9 cellular contexts compared by ENCODE assay signal in the genomic region with DNA sequence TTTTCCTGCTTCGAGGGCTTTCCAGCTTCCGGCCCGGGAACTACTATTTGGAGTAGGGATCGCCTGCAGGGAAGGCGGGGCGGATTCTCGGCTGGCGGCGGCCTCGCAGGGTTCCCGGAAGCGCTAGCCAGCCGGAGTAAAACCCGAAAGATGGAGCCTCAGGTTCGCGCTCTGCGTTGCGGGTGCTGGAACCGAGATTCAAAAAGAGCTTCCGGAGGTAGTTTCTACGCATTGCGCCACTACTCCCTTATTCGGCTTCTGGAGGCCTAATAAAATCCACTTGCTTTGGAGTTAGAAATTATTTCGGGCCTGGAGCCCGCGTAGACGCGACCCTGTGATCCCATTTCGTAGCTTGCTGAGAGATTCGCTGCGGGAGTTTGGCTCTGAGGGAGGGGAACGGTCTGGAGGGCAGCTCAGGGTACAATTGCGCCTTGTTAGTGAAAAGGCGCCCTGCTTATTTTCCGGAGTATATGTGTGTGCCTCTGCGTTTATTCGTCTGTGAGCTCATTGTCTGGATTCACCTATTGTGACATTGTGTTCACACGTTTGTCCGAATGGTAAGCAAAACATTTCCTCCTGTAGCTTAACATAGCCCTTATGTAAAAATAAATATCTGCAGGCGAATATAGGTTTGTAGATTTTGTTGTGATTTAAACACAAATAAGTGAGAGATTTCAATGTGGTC. TPM values are rescaled to one million over a fixed set of nuclear protein-coding genes. Genes with fewer than 3 reads are reported as not detected.
DNase-seq lines count a peak whose midpoint lies in the region; ATAC-seq and TF ChIP-seq lines count a peak whose summit lies in the region.
"Had no signal": no experiment of that assay in that cellular context is flagged by ENCODE, and none has a peak within 500 bp of the region (broad histone marks: within the 10 kb centered on the region; RNA-seq: fewer than 3 reads in every experiment).

No MANE protein-coding gene starts in this region.

- peak overlapping the region; percentile 23 for H3K4me3 Mint-ChIP-seq in activated T-cell treated with anti-CD3 and anti-CD28 coated beads, Interleukin-2, amount 50 U/mL, for 24 hours
- peak overlapping the region; percentile 59 for H3K4me3 Mint-ChIP-seq in stimulated activated effector memory CD8-positive, alpha-beta T cell treated with anti-CD3 and anti-CD28 coated beads, Interleukin-12 subunit alpha, Interleukin-12 subunit beta, amount 100 ng/mL, for 72 hours

- H3K4me1 ChIP-seq in esophagus muscularis mucosa, result peaks cover 24 to 62% (median 46%) of the 10 kb centered on the region in 4 donors

- no peaks in the 10 kb centered on the region for H3K9me3 Mint-ChIP-seq in activated T-cell treated with anti-CD3 and anti-CD28 coated beads, Interleukin-2, amount 50 U/mL, for 24 hours
- H3K9me3 Mint-ChIP-seq in stimulated activated effector memory CD8-positive, alpha-beta T cell treated with anti-CD3 and anti-CD28 coated beads, Interleukin-12 subunit alpha, Interleukin-12 subunit beta, amount 100 ng/mL, for 72 hours, result no peaks in the 10 kb centered on the region

- intact Hi-C loops in esophagus muscularis mucosa (cut with DNase I), result loop anchor here (1.0 kb wide), 1 partner anchor 68 kb away; no protein-coding TSS in a partner anchor

- no peaks in the 10 kb centered on the region for H3K36me3 Mint-ChIP-seq in activated T-cell treated with anti-CD3 and anti-CD28 coated beads, Interleukin-2, amount 50 U/mL, for 24 hours (ENCODE audit: low read depth)
- H3K36me3 Mint-ChIP-seq in stimulated activated effector memory CD8-positive, alpha-beta T cell treated with anti-CD3 and anti-CD28 coated beads, Interleukin-12 subunit alpha, Interleukin-12 subunit beta, amount 100 ng/mL, for 72 hours, result peaks cover 13% of the 10 kb centered on the region

- no peak for TF ChIP-seq CTCF in esophagus muscularis mucosa (IDR thresholded peaks at IDR 0.05)

- no peak for ATAC-seq in stimulated activated effector memory CD8-positive, alpha-beta T cell treated with anti-CD3 and anti-CD28 coated beads, Interleukin-12 subunit alpha, Interleukin-12 subunit beta, amount 100 ng/mL, for 72 hours

- H3K4me1 Mint-ChIP-seq in activated T-cell treated with anti-CD3 and anti-CD28 coated beads, Interleukin-2, amount 50 U/mL, for 24 hours (ENCODE audit: low read depth), result peaks cover 45% of the 10 kb centered on the region
- peaks cover 37% of the 10 kb centered on the region for H3K4me1 Mint-ChIP-seq in stimulated activated effector memory CD8-positive, alpha-beta T cell treated with anti-CD3 and anti-CD28 coated beads, Interleukin-12 subunit alpha, Interleukin-12 subunit beta, amount 100 ng/mL, for 72 hours

- 30% methylated on average over 28 of the region's 40 CpGs for WGBS in esophagus muscularis mucosa

- H3K4me3 ChIP-seq in esophagus muscularis mucosa, result peak overlapping the region in 2 of 4 donors; percentile 5 to 22

- H3K27me3 Mint-ChIP-seq in activated T-cell treated with anti-CD3 and anti-CD28 coated beads, Interleukin-2, amount 50 U/mL, for 24 hours, result peaks cover 100% of the 10 kb centered on the region

- peaks cover 16 to 100% (median 100%) of the 10 kb centered on the region in 4 donors for H3K27me3 ChIP-seq in esophagus muscularis mucosa

- H3K27ac Mint-ChIP-seq in activated T-cell treated with anti-CD3 and anti-CD28 coated beads, Interleukin-2, amount 50 U/mL, for 24 hours, result no peak overlapping the region
- no peak overlapping the region for H3K27ac Mint-ChIP-seq in stimulated activated effector memory CD8-positive, alpha-beta T cell treated with anti-CD3 and anti-CD28 coated beads, Interleukin-12 subunit alpha, Interleukin-12 subunit beta, amount 100 ng/mL, for 72 hours

- DNase-seq in activated T-cell treated with anti-CD3 and anti-CD28 coated beads, Interleukin-2, amount 50 U/mL, for 24 hours, result peak; percentile 46
- DNase-seq in activated T-cell treated with anti-CD3 and anti-CD28 coated beads, Interleukin-2, amount 50 U/mL, for 1 hour, result no peak
- DNase-seq in RPMI7951 (ENCODE audit: low read depth) (peak; percentile 63), foreskin melanocyte (peak; percentile 59), esophagus muscularis mucosa (ENCODE audit: extremely low spot score) (no peak), AML-193 (lab: John Stamatoyannopoulos, UW) (no peak), cortex of kidney (lab: John Stamatoyannopoulos, UW) (no peak)
- DNase-seq in stimulated activated effector memory CD8-positive, alpha-beta T cell treated with anti-CD3 and anti-CD28 coated beads, Interleukin-12 subunit alpha, Interleukin-12 subunit beta, amount 100 ng/mL, for 72 hours (ENCODE audit: low spot score in 2 of 2), result no peak

- no peak overlapping the region for H3K27ac ChIP-seq in esophagus muscularis mucosa (replicated peaks in 1 of 4)
- H3K27ac ChIP-seq: BLaER1 treated with 17β-estradiol and CSF1 and Interleukin-3, amounts not matched to agents 10 nM and 100 nM had no signal

- TF ChIP-seq POLR2A in esophagus muscularis mucosa (IDR thresholded peaks at IDR 0.05; ENCODE audit: low read depth), result no peak

- no peaks in the 10 kb centered on the region for H3K9me3 ChIP-seq in esophagus muscularis mucosa

- no peak for TF ChIP-seq EP300 in esophagus muscularis mucosa (IDR thresholded peaks at IDR 0.05)

- no peaks in the 10 kb centered on the region for H3K36me3 ChIP-seq in esophagus muscularis mucosa
- H3K36me3 ChIP-seq: BLaER1 treated with 17β-estradiol and CSF1 and Interleukin-3, amounts not matched to agents 10 nM and 100 nM had no signal

RNA-seq across cellular contexts. Expression of a gene that starts 0.7 kb away (rescaled TPM):
- 2.4 and 6.1 TPM in 2 replicates for total RNA-seq in RPMI7951 (2014; rRNA removed; shearing (Covaris generic))
- total RNA-seq in esophagus muscularis mucosa, result not detected

RNA-seq across cellular contexts. Expression of a gene that starts 1.4 kb away (rescaled TPM):
- total RNA-seq in RPMI7951 (2014; rRNA removed; shearing (Covaris generic)), result not detected in 2 replicates
- not detected for total RNA-seq in esophagus muscularis mucosa

RNA-seq across cellular contexts. Expression of a gene that starts 4.9 kb away (rescaled TPM):
- total RNA-seq in RPMI7951 (2014; rRNA removed; shearing (Covaris generic)), result 4.7 and 5.4 TPM in 2 replicates
- not detected for total RNA-seq in esophagus muscularis mucosa

Comparison
In these comparisons a context has a peak if more than half of its experiments do, and no peak if none do; other contexts are left out.
1. DNase-seq: peak in activated T-cell treated with anti-CD3 and anti-CD28 coated beads, Interleukin-2, amount 50 U/mL, for 24 hours (single experiment), RPMI7951 (single experiment) and foreskin melanocyte (single experiment); none in activated T-cell treated with anti-CD3 and anti-CD28 coated beads, Interleukin-2, amount 50 U/mL, for 1 hour (single experiment), stimulated activated effector memory CD8-positive, alpha-beta T cell treated with anti-CD3 and anti-CD28 coated beads, Interleukin-12 subunit alpha, Interleukin-12 subunit beta, amount 100 ng/mL, for 72 hours (0 of 2), esophagus muscularis mucosa (single experiment), AML-193 (0 of 2) and cortex of kidney (single experiment).